Comparison of ENCODE assay signal across 8 cellular contexts in genomic region chr9:94168203-94169000, GRCh38.
DNase-seq lines count a peak whose midpoint lies in the region; ATAC-seq and TF ChIP-seq lines count a peak whose summit lies in the region.

No MANE protein-coding gene starts in this region.

- intact Hi-C loops in Caco-2 (cut with micrococcal nuclease; ENCODE audit: unreplicated experiment), result no loop called here

- peaks cover 33% of the 10 kb centered on the region for H3K36me3 Mint-ChIP-seq in Caco-2 (ENCODE audit: insufficient read depth, unreplicated experiment)
- peaks cover 4% of the 10 kb centered on the region for H3K36me3 Mint-ChIP-seq in endothelial cell (ENCODE audit: low read depth, unreplicated experiment)

- H3K27me3 Mint-ChIP-seq in Caco-2 (ENCODE audit: insufficient read depth, unreplicated experiment) (no peaks in the 10 kb centered on the region), endothelial cell (ENCODE audit: unreplicated experiment) (peaks cover 13% of the 10 kb centered on the region)

- peaks cover 71% of the 10 kb centered on the region for H3K79me2 ChIP-seq in OCI-LY3 (ENCODE audit: low read length)
- H3K79me2 ChIP-seq in parathyroid adenoma, result peaks cover 15% of the 10 kb centered on the region

- H2AFZ ChIP-seq in OCI-LY3 (ENCODE audit: low read depth, low read length) (no peak overlapping the region), parathyroid adenoma (no peak overlapping the region)

- H3K27me3 ChIP-seq in Caco-2 (replicated peaks; ENCODE audit: control insufficient read depth, insufficient read depth, low read length) (no peaks in the 10 kb centered on the region), OCI-LY3 (ENCODE audit: low read depth, low read length) (no peaks in the 10 kb centered on the region), parathyroid adenoma (ENCODE audit: control insufficient read depth, insufficient read depth, low read length) (no peaks in the 10 kb centered on the region)

- peak overlapping the region; percentile 85 for H3K9ac ChIP-seq in OCI-LY3 (ENCODE audit: low read length)
- no peak overlapping the region for H3K9ac ChIP-seq in parathyroid adenoma

- POLR2A ChIA-PET in Caco-2 (lab: Charles Lee), result no interaction called here

- H3K36me3 ChIP-seq in Caco-2 (ENCODE audit: control insufficient read depth, insufficient read depth, low read length), result no peaks in the 10 kb centered on the region
- peaks cover 17% of the 10 kb centered on the region for H3K36me3 ChIP-seq in OCI-LY3 (replicated peaks; ENCODE audit: low read depth, low read length)
- H3K36me3 ChIP-seq in parathyroid adenoma (ENCODE audit: control insufficient read depth, insufficient read depth, low read length), result no peaks in the 10 kb centered on the region

- H3K9me3 Mint-ChIP-seq in Caco-2 (ENCODE audit: unreplicated experiment) (no peaks in the 10 kb centered on the region), endothelial cell (ENCODE audit: unreplicated experiment) (no peaks in the 10 kb centered on the region)

- peaks cover 6% of the 10 kb centered on the region; the same call in 1 of the 2 replicates for H3K4me1 ChIP-seq in Caco-2
- H3K4me1 ChIP-seq in OCI-LY3 (ENCODE audit: low read length), result peaks cover 49% of the 10 kb centered on the region
- H3K4me1 ChIP-seq in parathyroid adenoma, result peaks cover 7% of the 10 kb centered on the region

- H3K4me3 Mint-ChIP-seq in Caco-2 (ENCODE audit: unreplicated experiment) (peak overlapping the region; percentile 84), endothelial cell (ENCODE audit: unreplicated experiment) (peak overlapping the region; percentile 95)

- H3K27ac Mint-ChIP-seq in Caco-2 (ENCODE audit: unreplicated experiment), result no peak overlapping the region
- peak overlapping the region; percentile 98 for H3K27ac Mint-ChIP-seq in endothelial cell (ENCODE audit: unreplicated experiment)

- H3K9me3 ChIP-seq in Caco-2 (no peaks in the 10 kb centered on the region), OCI-LY3 (ENCODE audit: insufficient read depth, low read length) (no peaks in the 10 kb centered on the region), parathyroid adenoma (ENCODE audit: control insufficient read depth, low read length) (no peaks in the 10 kb centered on the region)

- TF ChIP-seq CTCF in Caco-2 (IDR thresholded peaks at IDR 0.05; ENCODE audit: insufficient read depth in 1 of 2, low read depth in 1 of 2, low read length in 1 of 2, severe bottlenecking in 1 of 2, unreplicated experiment in 1 of 2) (no peak), OCI-LY3 (IDR thresholded peaks at IDR 0.05; ENCODE audit: low read depth, low read length) (no peak), endothelial cell (IDR thresholded peaks at IDR 0.05; ENCODE audit: unreplicated experiment) (no peak), parathyroid adenoma (IDR thresholded peaks at IDR 0.05) (no peak)

- H3K27ac ChIP-seq in OCI-LY3 (ENCODE audit: low read length), result no peak overlapping the region
- peak overlapping the region; percentile 97 for H3K27ac ChIP-seq in parathyroid adenoma

- peaks cover 60% of the 10 kb centered on the region for H4K20me1 ChIP-seq in OCI-LY3 (ENCODE audit: insufficient read depth, low read length)

- peaks cover 7% of the 10 kb centered on the region for H3K4me1 Mint-ChIP-seq in Caco-2 (ENCODE audit: low read depth, unreplicated experiment)
- peaks cover 30% of the 10 kb centered on the region for H3K4me1 Mint-ChIP-seq in endothelial cell (ENCODE audit: unreplicated experiment)

- CTCF ChIA-PET in Caco-2 (lab: Charles Lee), result no interaction called here

- DNase-seq in Caco-2, result no peak
- DNase-seq in endothelial cell (ENCODE audit: low spot score), result no peak
- no peak for DNase-seq in glomerular visceral epithelial cell (ENCODE audit: extremely low spot score)
- DNase-seq in SW 1271 (lab: John Stamatoyannopoulos, UW), result no peak

- H3K4me2 ChIP-seq in OCI-LY3 (ENCODE audit: low read length) (peak overlapping the region; percentile 76), parathyroid adenoma (ENCODE audit: low read length) (peak overlapping the region; percentile 96)

- ATAC-seq in GM18909 (IDR thresholded peaks at IDR 0.05; ENCODE audit: poor library complexity, unreplicated experiment) (no peak), HG02798 (IDR thresholded peaks at IDR 0.05; ENCODE audit: poor library complexity, unreplicated experiment) (no peak)

- BruUV-seq in Caco-2 (replicated peaks; lab: Mats Ljungman, UMichigan), result no TSS peak

- peak overlapping the region; percentile 75 for H3K4me3 ChIP-seq in Caco-2 (ENCODE audit: low read depth, low read length)
- peak overlapping the region; percentile 83 for H3K4me3 ChIP-seq in OCI-LY3 (ENCODE audit: low read length)
- peak overlapping the region; percentile 98 for H3K4me3 ChIP-seq in parathyroid adenoma (ENCODE audit: low read depth, low read length)
